8 cellular contexts compared by ENCODE assay signal in genomic region chr10:113454341-113455061, GRCh38.
DNase-seq lines count a peak whose midpoint lies in the region; ATAC-seq and TF ChIP-seq lines count a peak whose summit lies in the region.

No MANE protein-coding gene starts in this region.

- intact Hi-C loops in Panc1 (cut with micrococcal nuclease; ENCODE audit: unreplicated experiment), result no loop called here

- in situ Hi-C loops in Panc1 (cut with HindIII; ENCODE audit: low pct_unique_long_range_greater_than_20kb, low sequenced_read_pairs), result no loop called here

- no TSS peak for BruUV-seq in Panc1 (replicated peaks; lab: Mats Ljungman, UMichigan)

- no peak overlapping the region for H3K9ac ChIP-seq in mucosa of rectum (ENCODE audit: low read depth in 1 of 2, low read length in 2 of 2)

- H3K27me3 ChIP-seq in Panc1 (ENCODE audit: control insufficient read depth, insufficient read depth, low read length) (peaks cover 42% of the 10 kb centered on the region), mucosa of rectum (ENCODE audit: control insufficient read depth in 2 of 2, insufficient read depth in 2 of 2, low read length in 2 of 2) (no peaks in the 10 kb centered on the region)

- no peak overlapping the region for H3K27ac ChIP-seq in Panc1 (ENCODE audit: low read length)
- H3K27ac ChIP-seq in mucosa of rectum (ENCODE audit: low read depth in 2 of 2, low read length in 2 of 2), result no peak overlapping the region

- H3K4me3 ChIP-seq in Panc1 (ENCODE audit: low read depth in 2 of 2, low read length in 2 of 2) (0 out of 4 replicates have a peak overlapping the region, but pooled peaks of 1 of the 2 experiments have one; percentile 7), epithelial cell of proximal tubule (ENCODE audit: low read depth, low read length) (no peak overlapping the region), mucosa of rectum (ENCODE audit: low read length in 2 of 2) (peak overlapping the region; percentile 17 to 44)

- CTCF ChIA-PET in Panc1 (lab: Charles Lee), result interaction anchor here (0.6 kb wide), 2 partner anchors 11 to 53 kb away, joined by 3 to 5 read pairs; no protein-coding TSS in a partner anchor

- DNase-seq in CD1c-positive myeloid dendritic cell (ENCODE audit: extremely low spot score) (peak; percentile 32), Panc1 (ENCODE audit: low read depth, low spot score) (no peak), epithelial cell of proximal tubule (ENCODE audit: low read depth) (no peak), T-helper 9 cell (no peak), GF-D8 (lab: John Stamatoyannopoulos, UW) (no peak)

- H3K9me3 ChIP-seq in Panc1 (ENCODE audit: control insufficient read depth, insufficient read depth, low read depth, low read length) (no peaks in the 10 kb centered on the region), mucosa of rectum (ENCODE audit: control insufficient read depth in 2 of 2, low read length in 2 of 2) (no peaks in the 10 kb centered on the region)

- ATAC-seq in GM18502 (IDR thresholded peaks at IDR 0.05; ENCODE audit: poor library complexity, unreplicated experiment) (peak; percentile 54), Panc1 (peak; percentile 85), HG03159 (IDR thresholded peaks at IDR 0.05; ENCODE audit: unreplicated experiment) (no peak)

- no peaks in the 10 kb centered on the region for H3K4me1 ChIP-seq in Panc1 (ENCODE audit: control insufficient read depth, insufficient read depth, low read length)
- H3K4me1 ChIP-seq in mucosa of rectum (ENCODE audit: control insufficient read depth in 2 of 2, insufficient read depth in 2 of 2, low read length in 2 of 2), result peaks cover 2 to 4% of the 10 kb centered on the region in 2 donors

- peak; percentile 93 for TF ChIP-seq CTCF in Panc1 (IDR thresholded peaks at IDR 0.05)
- TF ChIP-seq CTCF in epithelial cell of proximal tubule (conservative IDR thresholded peaks at IDR 0.05; ENCODE audit: low read depth, low read length), result peak; percentile 82

- POLR2A ChIA-PET in Panc1 (lab: Charles Lee), result no interaction called here

- H3K36me3 ChIP-seq in Panc1 (ENCODE audit: control insufficient read depth, insufficient read depth, low read length) (no peaks in the 10 kb centered on the region), mucosa of rectum (ENCODE audit: control insufficient read depth in 2 of 2, insufficient read depth in 2 of 2, low read length in 2 of 2) (no peaks in the 10 kb centered on the region)
